Comparison of ENCODE assay signal across 1 cellular context in genomic region chr5:126422994-126423788, GRCh38.
TF ChIP-seq lines count a peak whose summit lies in the region.

Gene GRAMD2B (plus strand): TSS chr5:126423409. CDS start chr5:126423607, 198 bp downstream.

TF ChIP-seq in SK-N-SH, 30 proteins besides CTCF, POLR2A, EP300 and RAD21 (continued from another document):
- TF ChIP-seq IRF3 (IDR thresholded peaks at IDR 0.05; ENCODE audit: low read depth, low read length) (no peak), YY1 (IDR thresholded peaks at IDR 0.05; ENCODE audit: low read depth) (no peak), CHD2 (IDR thresholded peaks at IDR 0.05; ENCODE audit: low read length, partially characterized antibody) (no peak), NRF1 (IDR thresholded peaks at IDR 0.05; ENCODE audit: low read depth, low read length) (peak; percentile 19; the same call in 1 of the 2 replicates), FOSL2 (IDR thresholded peaks at IDR 0.05; ENCODE audit: borderline replicate concordance, low read depth) (no peak), POLR2AphosphoS5 (IDR thresholded peaks at IDR 0.05; ENCODE audit: low read depth, low read length) (peak; percentile 56; the same call in 1 of the 2 replicates), JUND (IDR thresholded peaks at IDR 0.05) (no peak), SIN3A (IDR thresholded peaks at IDR 0.05; ENCODE audit: borderline replicate concordance, low read depth, low read length) (peak; percentile 10; the same call in 1 of the 2 replicates), TEAD4 (IDR thresholded peaks at IDR 0.05; ENCODE audit: borderline replicate concordance, insufficient read depth) (no peak), ZBTB33 (IDR thresholded peaks at IDR 0.05; ENCODE audit: borderline replicate concordance, low read depth) (no peak), USF1 (IDR thresholded peaks at IDR 0.05; ENCODE audit: borderline replicate concordance, low read depth) (no peak), NFIC (IDR thresholded peaks at IDR 0.05; ENCODE audit: borderline replicate concordance) (peak; percentile 6; the same call in 1 of the 2 replicates), TAF1 (IDR thresholded peaks at IDR 0.05; ENCODE audit: borderline replicate concordance, low read depth, low read length) (peak; percentile 53), RFX5 (IDR thresholded peaks at IDR 0.05; ENCODE audit: low read length) (no peak), GATA2 (CRISPR knock-in tag; IDR thresholded peaks at IDR 0.05) (no peak), MAX (IDR thresholded peaks at IDR 0.05; ENCODE audit: low read depth) (0 out of 2 replicates have a peak, but pooled peaks have one; percentile 3), USF2 (IDR thresholded peaks at IDR 0.05; ENCODE audit: borderline replicate concordance, low read depth, low read length) (no peak), REST (IDR thresholded peaks at IDR 0.05; ENCODE audit: low read depth, low read length) (no peak)
